1 cellular context compared by ENCODE assay signal in the genomic region with DNA sequence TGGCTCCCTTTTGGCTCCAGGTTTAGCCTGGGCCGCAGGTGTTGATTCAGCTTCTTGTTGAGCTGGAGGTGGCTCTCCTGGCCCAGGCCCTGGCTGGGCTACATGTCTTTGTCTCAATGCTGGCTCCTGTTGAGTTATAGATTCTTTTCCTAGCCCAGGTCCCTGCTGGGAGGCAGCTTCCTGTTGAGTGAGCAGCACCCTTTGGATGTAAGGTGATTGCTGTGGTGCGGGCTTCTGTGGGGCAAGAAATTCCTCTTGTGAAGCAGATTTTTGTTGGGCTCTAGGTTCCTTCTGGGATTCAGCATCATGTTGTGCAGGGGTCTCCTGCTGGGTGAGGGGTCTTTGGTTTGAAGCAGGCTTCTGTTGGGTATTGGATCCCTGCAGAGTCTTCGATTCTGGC.
TF ChIP-seq lines count a peak whose summit lies in the region.

No MANE protein-coding gene starts in this region.

TF ChIP-seq in HepG2, 621 proteins besides CTCF, POLR2A, EP300 and RAD21:
- TF ChIP-seq RBAK (CRISPR knock-in tag; IDR thresholded peaks at IDR 0.05) (no peak), ARID5B (CRISPR knock-in tag; IDR thresholded peaks at IDR 0.05) (no peak), ZNF432 (CRISPR knock-in tag; IDR thresholded peaks at IDR 0.05; ENCODE audit: borderline replicate concordance) (no peak), SMAD9 (CRISPR knock-in tag; IDR thresholded peaks at IDR 0.05) (no peak), ZNF749 (CRISPR knock-in tag; IDR thresholded peaks at IDR 0.05; ENCODE audit: borderline replicate concordance) (no peak), NFE2 (CRISPR knock-in tag; IDR thresholded peaks at IDR 0.05) (no peak), POLR2G (IDR thresholded peaks at IDR 0.05; ENCODE audit: low read depth, low read length) (no peak), ATF5 (CRISPR knock-in tag; IDR thresholded peaks at IDR 0.05; ENCODE audit: low read depth) (no peak), NCOA2 (CRISPR knock-in tag; IDR thresholded peaks at IDR 0.05) (no peak)
TF ChIP-seq in HepG2: peak in this region for 0.
